In genomic region chr7:68707958-68708357, GRCh38 we compare ENCODE assay signal across 18 cellular contexts.
"Had no signal": no experiment of that assay in that cellular context is flagged by ENCODE, and none has a peak within 500 bp of the region (broad histone marks: within the 10 kb centered on the region; RNA-seq: fewer than 3 reads in every experiment).

No MANE protein-coding gene starts in this region.

- ATAC-seq: T-cell had no signal

- H3K4me1 Mint-ChIP-seq: IgD-negative memory B cell, T-cell had no signal

- H3K27me3 Mint-ChIP-seq: IgD-negative memory B cell, T-cell had no signal

- H3K36me3 Mint-ChIP-seq: IgD-negative memory B cell, T-cell had no signal

- H3K27ac Mint-ChIP-seq: IgD-negative memory B cell; T-cell; T-helper 1 cell treated with Interleukin-12 subunit alpha and Interleukin-12 subunit beta and Interleukin-4 antibody, amounts not matched to agents 30 μg/mL and 1 μg/mL, for 36 hours had no signal

- H3K4me3 Mint-ChIP-seq: IgD-negative memory B cell; T-cell; T-helper 1 cell treated with Interleukin-12 subunit alpha and Interleukin-12 subunit beta and Interleukin-4 antibody, amounts not matched to agents 30 μg/mL and 1 μg/mL, for 36 hours had no signal

- DNase-seq: KBM-7; NCI-H1436; NCI-H187; NCI-H2029 treated with DMSO at 0.1 percent for 48 hours; NCI-H2171 treated with DMSO at 0.1 percent for 48 hours; NCI-H345; NCI-H446 treated with DMSO at 0.1 percent for 48 hours; NCI-H510A treated with DMSO at 0.1 percent for 48 hours; NCI-H82; NK-92 treated with Interleukin-12 subunit alpha and Interleukin-12 subunit beta, amount 100 ng/mL, for 24 hours; OCI-M1; Right ventricle myocardium superior; RPMI8226; SK-N-SH; SW 1271; T-cell had no signal

- H3K9me3 ChIP-seq: SK-N-SH had no signal
